22 cellular contexts compared by ENCODE assay signal in genomic region chr11:2667940-2668339, GRCh38.
"Had no signal": no experiment of that assay in that cellular context is flagged by ENCODE, and none has a peak within 500 bp of the region (broad histone marks: within the 10 kb centered on the region; RNA-seq: fewer than 3 reads in every experiment).

No MANE protein-coding gene starts in this region.

- H3K9me3 Mint-ChIP-seq: activated CD4-positive, alpha-beta T cell treated with anti-CD3 and anti-CD28 coated beads, Interleukin-2, amount 10 ng/mL, durations not matched to agents 24 days and 14 days; activated naive CD4-positive, alpha-beta T cell treated with anti-CD3 and anti-CD28 coated beads, Interleukin-2, amount 50 U/mL, for 72 hours; activated T-helper 1 cell treated with anti-CD3 and anti-CD28 coated beads, Interleukin-12 subunit alpha, Interleukin-12 subunit beta, Interleukin-2, Interleukin-4 antibody, amounts not matched to agents 30 ng/mL and 10 ng/mL and 1 ng/mL, durations not matched to agents 14 hours and 24 hours and 36 hours; immature natural killer cell; naive thymus-derived CD8-positive, alpha-beta T cell; T-helper 2 cell treated with Interferon-gamma antibody and Interleukin-4, amounts not matched to agents 5 μg/mL and 100 μg/mL, for 36 hours had no signal

- DNase-seq: activated CD4-positive, alpha-beta T cell treated with anti-CD3 and anti-CD28 coated beads, Interleukin-2, amount 10 ng/mL, durations not matched to agents 24 days and 14 days; activated CD4-positive, CD25-positive, alpha-beta regulatory T cell; activated gamma-delta T cell treated with Interleukin-2 at 50 U/mL for 16 hours; cortex of kidney; effector CD4-positive, alpha-beta T cell; immature natural killer cell; kidney glomerular epithelial cell; mesenchymal stem cell; stimulated activated CD4-positive, alpha-beta T cell treated with anti-CD3 and anti-CD28 coated beads, Interleukin-12 subunit alpha, Interleukin-12 subunit beta, amount 100 ng/mL, for 4 hours; stimulated activated CD4-positive, alpha-beta T cell treated with anti-CD3 and anti-CD28 coated beads, Interleukin-1b, Interleukin-23, amount 100 ng/mL, for 48 hours; stimulated activated naive CD8-positive, alpha-beta T cell treated with anti-CD3 and anti-CD28 coated beads, Interleukin-15, Interleukin-2, amounts not matched to agents 100 U/mL and 50 U/mL, for 24 hours; transverse colon had no signal

- H3K9me3 ChIP-seq: adrenal gland, pancreas, transverse colon, vagina had no signal

- H3K27me3 ChIP-seq: adrenal gland, breast epithelium, heart right ventricle, pancreas, transverse colon, vagina had no signal

- H3K36me3 ChIP-seq: breast epithelium, transverse colon, vagina had no signal

- ATAC-seq: activated naive CD4-positive, alpha-beta T cell treated with anti-CD3 and anti-CD28 coated beads, Interleukin-2, amount 50 U/mL, for 72 hours; esophagus mucosa; naive thymus-derived CD8-positive, alpha-beta T cell; stimulated activated naive CD8-positive, alpha-beta T cell treated with anti-CD3 and anti-CD28 coated beads, Interleukin-15, Interleukin-2, amounts not matched to agents 100 U/mL and 50 U/mL, for 24 hours had no signal

- H3K4me3 Mint-ChIP-seq: activated CD4-positive, alpha-beta T cell treated with anti-CD3 and anti-CD28 coated beads, Interleukin-2, amount 10 ng/mL, durations not matched to agents 24 days and 14 days; activated T-helper 1 cell treated with anti-CD3 and anti-CD28 coated beads, Interleukin-12 subunit alpha, Interleukin-12 subunit beta, Interleukin-2, Interleukin-4 antibody, amounts not matched to agents 30 ng/mL and 10 ng/mL and 1 ng/mL, durations not matched to agents 14 hours and 24 hours and 36 hours; immature natural killer cell; naive thymus-derived CD8-positive, alpha-beta T cell; T-helper 2 cell treated with Interferon-gamma antibody and Interleukin-4, amounts not matched to agents 5 μg/mL and 100 μg/mL, for 36 hours had no signal

- H3K4me1 Mint-ChIP-seq: activated CD4-positive, alpha-beta T cell treated with anti-CD3 and anti-CD28 coated beads, Interleukin-2, amount 10 ng/mL, durations not matched to agents 24 days and 14 days had no signal

- H3K4me3 ChIP-seq: adrenal gland, breast epithelium, heart right ventricle, pancreas, transverse colon, vagina had no signal

- H3K27ac ChIP-seq: breast epithelium, pancreas, transverse colon, vagina had no signal

- H3K27ac Mint-ChIP-seq: activated CD4-positive, alpha-beta T cell treated with anti-CD3 and anti-CD28 coated beads, Interleukin-2, amount 10 ng/mL, durations not matched to agents 24 days and 14 days; activated T-helper 1 cell treated with anti-CD3 and anti-CD28 coated beads, Interleukin-12 subunit alpha, Interleukin-12 subunit beta, Interleukin-2, Interleukin-4 antibody, amounts not matched to agents 30 ng/mL and 10 ng/mL and 1 ng/mL, durations not matched to agents 14 hours and 24 hours and 36 hours; immature natural killer cell; naive thymus-derived CD8-positive, alpha-beta T cell; T-helper 2 cell treated with Interferon-gamma antibody and Interleukin-4, amounts not matched to agents 5 μg/mL and 100 μg/mL, for 36 hours had no signal

- H3K36me3 Mint-ChIP-seq: activated naive CD4-positive, alpha-beta T cell treated with anti-CD3 and anti-CD28 coated beads, Interleukin-2, amount 50 U/mL, for 72 hours; immature natural killer cell had no signal

- H3K27me3 Mint-ChIP-seq: activated CD4-positive, alpha-beta T cell treated with anti-CD3 and anti-CD28 coated beads, Interleukin-2, amount 10 ng/mL, durations not matched to agents 24 days and 14 days; naive thymus-derived CD8-positive, alpha-beta T cell had no signal

- H3K4me1 ChIP-seq: breast epithelium, pancreas, transverse colon, vagina had no signal
